Comparison of ENCODE assay signal across 10 cellular contexts in the genomic region with DNA sequence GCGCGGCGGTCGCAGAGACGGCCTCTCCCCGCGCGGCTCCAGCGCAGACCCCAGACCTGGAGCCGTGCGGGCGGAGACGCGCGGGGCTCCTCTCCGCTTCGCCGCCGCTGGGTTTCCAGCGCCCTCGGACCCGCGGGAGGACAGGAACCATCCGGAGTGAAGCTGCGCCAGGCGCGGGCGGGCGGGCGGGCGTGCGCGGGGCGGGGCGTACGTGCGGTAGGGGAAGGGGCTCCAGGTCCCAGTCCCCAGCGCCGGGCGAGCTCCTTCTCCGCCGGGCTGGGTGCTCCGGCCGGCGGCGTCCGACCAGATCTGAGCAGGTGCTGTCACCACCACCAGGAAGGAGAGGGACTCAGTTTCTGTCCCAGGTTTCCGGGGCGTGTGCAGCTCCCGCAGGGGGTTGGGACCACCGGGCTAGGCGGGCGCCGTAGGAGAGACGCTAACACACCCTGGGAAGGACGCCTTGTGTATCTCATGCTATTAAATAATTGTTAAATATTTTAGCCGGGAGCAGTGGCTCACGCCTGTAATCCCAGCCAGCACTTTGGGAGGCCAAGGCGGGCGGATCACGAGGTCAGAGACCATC. TPM values are rescaled to one million over a fixed set of nuclear protein-coding genes. Genes with fewer than 3 reads are reported as not detected.
DNase-seq lines count a peak whose midpoint lies in the region; ATAC-seq and TF ChIP-seq lines count a peak whose summit lies in the region.
"Had no signal": no experiment of that assay in that cellular context is flagged by ENCODE, and none has a peak within 500 bp of the region (broad histone marks: within the 10 kb centered on the region; RNA-seq: fewer than 3 reads in every experiment).

Gene CHRNA3 (minus strand): TSS at position 158 of the 583 bp plus-strand sequence. CDS start 202 bp downstream, outside the sequence.

- no peak for TF ChIP-seq POLR2A in lower leg skin (IDR thresholded peaks at IDR 0.05)

- H3K27me3 Mint-ChIP-seq in activated CD8-positive, alpha-beta T cell treated with anti-CD3 and anti-CD28 coated beads for 36 hours = peaks cover 42% of the 10 kb centered on the region
- H3K27me3 Mint-ChIP-seq in activated CD8-positive, alpha-beta T cell treated with anti-CD3 and anti-CD28 coated beads, Interleukin-2, amount 10 ng/mL, durations not matched to agents 7 days and 5 days (ENCODE audit: low read depth) = peaks cover 43% of the 10 kb centered on the region
- H3K27me3 Mint-ChIP-seq in activated T-cell treated with anti-CD3 and anti-CD28 coated beads, Interleukin-2, amount 50 U/mL, for 72 hours (ENCODE audit: low read depth) = peaks cover 52% of the 10 kb centered on the region
- H3K27me3 Mint-ChIP-seq in stimulated activated naive CD8-positive, alpha-beta T cell treated with anti-CD3 and anti-CD28 coated beads, Interleukin-15, amount 100 ng/mL, for 72 hours = peaks cover 64% of the 10 kb centered on the region

- no peaks in the 10 kb centered on the region for H3K36me3 Mint-ChIP-seq in activated CD8-positive, alpha-beta T cell treated with anti-CD3 and anti-CD28 coated beads for 36 hours (ENCODE audit: low read depth)
- H3K36me3 Mint-ChIP-seq in activated CD8-positive, alpha-beta T cell treated with anti-CD3 and anti-CD28 coated beads, Interleukin-2, amount 10 ng/mL, durations not matched to agents 7 days and 5 days (ENCODE audit: low read depth) = no peaks in the 10 kb centered on the region
- no peaks in the 10 kb centered on the region for H3K36me3 Mint-ChIP-seq in activated T-cell treated with anti-CD3 and anti-CD28 coated beads, Interleukin-2, amount 50 U/mL, for 72 hours (ENCODE audit: insufficient read depth in 2 of 2)
- H3K36me3 Mint-ChIP-seq: activated CD4-positive, alpha-beta memory T cell treated with anti-CD3 and anti-CD28 coated beads for 36 hours had no signal

- no peak within 1 kb of the TSS for H3K27ac Mint-ChIP-seq in activated CD8-positive, alpha-beta T cell treated with anti-CD3 and anti-CD28 coated beads for 36 hours
- no peak within 1 kb of the TSS for H3K27ac Mint-ChIP-seq in activated CD8-positive, alpha-beta T cell treated with anti-CD3 and anti-CD28 coated beads, Interleukin-2, amount 10 ng/mL, durations not matched to agents 7 days and 5 days
- no peak within 1 kb of the TSS for H3K27ac Mint-ChIP-seq in activated T-cell treated with anti-CD3 and anti-CD28 coated beads, Interleukin-2, amount 50 U/mL, for 72 hours
- no peak within 1 kb of the TSS for H3K27ac Mint-ChIP-seq in stimulated activated naive CD8-positive, alpha-beta T cell treated with anti-CD3 and anti-CD28 coated beads, Interleukin-15, amount 100 ng/mL, for 72 hours
- H3K27ac Mint-ChIP-seq: activated CD4-positive, alpha-beta memory T cell treated with anti-CD3 and anti-CD28 coated beads for 36 hours had no signal

- POLR2A ChIA-PET in activated CD8-positive, alpha-beta T cell treated with anti-CD3 and anti-CD28 coated beads for 36 hours (lab: Charles Lee) = no interaction called here
- POLR2A ChIA-PET in activated CD8-positive, alpha-beta T cell treated with anti-CD3 and anti-CD28 coated beads, Interleukin-2, amount 10 ng/mL, durations not matched to agents 7 days and 5 days (lab: Charles Lee) = no interaction called here

- H3K4me3 Mint-ChIP-seq in activated CD8-positive, alpha-beta T cell treated with anti-CD3 and anti-CD28 coated beads for 36 hours = peak within 1 kb of the TSS; percentile 26
- no peak within 1 kb of the TSS for H3K4me3 Mint-ChIP-seq in activated CD8-positive, alpha-beta T cell treated with anti-CD3 and anti-CD28 coated beads, Interleukin-2, amount 10 ng/mL, durations not matched to agents 7 days and 5 days
- peak within 1 kb of the TSS; percentile 41 to 71 for H3K4me3 Mint-ChIP-seq in activated T-cell treated with anti-CD3 and anti-CD28 coated beads, Interleukin-2, amount 50 U/mL, for 72 hours
- peak within 1 kb of the TSS; percentile 28 to 66 for H3K4me3 Mint-ChIP-seq in stimulated activated naive CD8-positive, alpha-beta T cell treated with anti-CD3 and anti-CD28 coated beads, Interleukin-15, amount 100 ng/mL, for 72 hours
- H3K4me3 Mint-ChIP-seq: activated CD4-positive, alpha-beta memory T cell treated with anti-CD3 and anti-CD28 coated beads for 36 hours had no signal

- peaks cover 4% of the 10 kb centered on the region for H3K4me1 Mint-ChIP-seq in activated CD8-positive, alpha-beta T cell treated with anti-CD3 and anti-CD28 coated beads for 36 hours (ENCODE audit: low read depth)
- peaks cover 22% of the 10 kb centered on the region for H3K4me1 Mint-ChIP-seq in activated CD8-positive, alpha-beta T cell treated with anti-CD3 and anti-CD28 coated beads, Interleukin-2, amount 10 ng/mL, durations not matched to agents 7 days and 5 days (ENCODE audit: low read depth)
- peaks cover 5% of the 10 kb centered on the region for H3K4me1 Mint-ChIP-seq in activated T-cell treated with anti-CD3 and anti-CD28 coated beads, Interleukin-2, amount 50 U/mL, for 72 hours (ENCODE audit: low read depth)
- H3K4me1 Mint-ChIP-seq in stimulated activated naive CD8-positive, alpha-beta T cell treated with anti-CD3 and anti-CD28 coated beads, Interleukin-15, amount 100 ng/mL, for 72 hours = peaks cover 24% of the 10 kb centered on the region

- 6 to 7% methylated on average over 29 to 31 of the region's 61 CpGs for WGBS in lower leg skin, 2 donors

- H3K4me3 ChIP-seq in lower leg skin (ENCODE audit: low read depth, poor library complexity, severe bottlenecking) = peak within 1 kb of the TSS; percentile 1

- intact Hi-C loops in activated CD8-positive, alpha-beta T cell treated with anti-CD3 and anti-CD28 coated beads for 36 hours (cut with micrococcal nuclease) = no loop called here
- intact Hi-C loops in lower leg skin (cut with DNase I; ENCODE audit: low total_unique reads) = no loop called here

- CTCF ChIA-PET in activated CD8-positive, alpha-beta T cell treated with anti-CD3 and anti-CD28 coated beads for 36 hours (lab: Charles Lee) = interaction anchor here (1.1 kb wide), 1 partner anchor 65 kb away, joined by 3 read pairs; no protein-coding TSS in a partner anchor
- CTCF ChIA-PET in activated CD8-positive, alpha-beta T cell treated with anti-CD3 and anti-CD28 coated beads, Interleukin-2, amount 10 ng/mL, durations not matched to agents 7 days and 5 days (lab: Charles Lee) = interaction anchor here (1.0 to 1.4 kb wide), 2 partner anchors 89 to 130 kb away, joined by 3 to 4 read pairs; no protein-coding TSS in a partner anchor

- TF ChIP-seq CTCF in activated CD8-positive, alpha-beta T cell treated with anti-CD3 and anti-CD28 coated beads for 36 hours (IDR thresholded peaks at IDR 0.05) = no peak
- TF ChIP-seq CTCF in lower leg skin (IDR thresholded peaks at IDR 0.05) = no peak

- ATAC-seq in activated CD8-positive, alpha-beta T cell treated with anti-CD3 and anti-CD28 coated beads for 36 hours = no peak
- ATAC-seq in activated CD8-positive, alpha-beta T cell treated with anti-CD3 and anti-CD28 coated beads, Interleukin-2, amount 10 ng/mL, durations not matched to agents 7 days and 5 days = no peak
- peak; percentile 10 to 20 for ATAC-seq in activated T-cell treated with anti-CD3 and anti-CD28 coated beads, Interleukin-2, amount 50 U/mL, for 72 hours (replicated peaks in 1 of 2)
- no peak for ATAC-seq in stimulated activated naive CD8-positive, alpha-beta T cell treated with anti-CD3 and anti-CD28 coated beads, Interleukin-15, amount 100 ng/mL, for 72 hours
- no peak for ATAC-seq in GM18870 (IDR thresholded peaks at IDR 0.05; ENCODE audit: unreplicated experiment)

- no peak for DNase-seq in activated CD8-positive, alpha-beta T cell treated with anti-CD3 and anti-CD28 coated beads for 36 hours
- DNase-seq in activated CD8-positive, alpha-beta T cell treated with anti-CD3 and anti-CD28 coated beads, Interleukin-2, amount 10 ng/mL, durations not matched to agents 7 days and 5 days = no peak
- DNase-seq in activated T-cell treated with anti-CD3 and anti-CD28 coated beads, Interleukin-2, amount 50 U/mL, for 72 hours = no peak
- DNase-seq in lower leg skin (ENCODE audit: low spot score in 2 of 2) = peak in 1 of 2 donors; percentile 74
- DNase-seq in stimulated activated naive CD8-positive, alpha-beta T cell treated with anti-CD3 and anti-CD28 coated beads, Interleukin-15, amount 100 ng/mL, for 72 hours = no peak
- no peak for DNase-seq in foreskin melanocyte
- DNase-seq in NCI-H187 treated with DMSO at 0.1 percent for 48 hours (lab: John Stamatoyannopoulos, UW) = no peak
- DNase-seq: activated CD4-positive, alpha-beta memory T cell treated with anti-CD3 and anti-CD28 coated beads for 36 hours; occipital lobe had no signal

- no peaks in the 10 kb centered on the region for H3K9me3 Mint-ChIP-seq in activated CD8-positive, alpha-beta T cell treated with anti-CD3 and anti-CD28 coated beads for 36 hours
- no peaks in the 10 kb centered on the region for H3K9me3 Mint-ChIP-seq in activated CD8-positive, alpha-beta T cell treated with anti-CD3 and anti-CD28 coated beads, Interleukin-2, amount 10 ng/mL, durations not matched to agents 7 days and 5 days (ENCODE audit: insufficient read depth)
- no peaks in the 10 kb centered on the region for H3K9me3 Mint-ChIP-seq in activated T-cell treated with anti-CD3 and anti-CD28 coated beads, Interleukin-2, amount 50 U/mL, for 72 hours
- H3K9me3 Mint-ChIP-seq in stimulated activated naive CD8-positive, alpha-beta T cell treated with anti-CD3 and anti-CD28 coated beads, Interleukin-15, amount 100 ng/mL, for 72 hours = no peaks in the 10 kb centered on the region
- H3K9me3 Mint-ChIP-seq: activated CD4-positive, alpha-beta memory T cell treated with anti-CD3 and anti-CD28 coated beads for 36 hours had no signal

RNA-seq across cellular contexts. Expression of gene CHRNA3, which starts in this region (rescaled TPM):
- not detected for total RNA-seq in activated CD8-positive, alpha-beta T cell treated with anti-CD3 and anti-CD28 coated beads for 36 hours
- total RNA-seq in activated CD8-positive, alpha-beta T cell treated with anti-CD3 and anti-CD28 coated beads, Interleukin-2, amount 10 ng/mL, durations not matched to agents 7 days and 5 days = not detected
- not detected for total RNA-seq in activated T-cell treated with anti-CD3 and anti-CD28 coated beads, Interleukin-2, amount 50 U/mL, for 72 hours
- total RNA-seq in lower leg skin = 1 to 10 TPM in 1 of 4 donors, under 1 TPM in 3; 0.08 to 1.2 (median 0.58) TPM
- total RNA-seq: activated CD4-positive, alpha-beta memory T cell treated with anti-CD3 and anti-CD28 coated beads for 36 hours had no signal

Comparison
In these comparisons a context has a peak if more than half of its experiments do, and no peak if none do; other contexts are left out.
1. Peak in ATAC-seq in activated T-cell treated with anti-CD3 and anti-CD28 coated beads, Interleukin-2, amount 50 U/mL, for 72 hours; RNA of the gene not detected or under 1 TPM.